20 cellular contexts compared by ENCODE assay signal in the genomic region with DNA sequence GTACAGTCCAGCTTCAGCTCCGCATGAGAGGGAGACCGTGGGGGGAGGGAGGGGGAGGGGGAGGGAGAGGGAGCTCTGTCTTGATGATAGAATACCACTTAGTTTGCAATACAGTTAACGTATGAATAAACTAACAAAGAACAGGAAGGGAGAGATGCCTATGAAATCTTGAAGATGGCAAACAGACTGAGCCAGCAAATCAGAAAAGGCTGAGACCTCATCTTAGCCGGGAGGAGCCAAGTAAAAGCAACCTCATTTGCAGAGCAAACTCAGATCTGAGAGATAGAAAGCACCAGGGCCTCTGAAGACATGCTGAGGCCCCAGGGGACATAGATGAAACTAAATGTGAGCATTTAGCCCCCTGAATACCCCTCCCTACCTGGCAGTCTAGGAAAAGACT.
"Had no signal": no experiment of that assay in that cellular context is flagged by ENCODE, and none has a peak within 500 bp of the region (broad histone marks: within the 10 kb centered on the region; RNA-seq: fewer than 3 reads in every experiment).

No MANE protein-coding gene starts in this region.

- H3K27ac ChIP-seq: esophagus squamous epithelium, left lung, tibial artery, uterus, WERI-Rb-1 had no signal

- ATAC-seq: activated CD8-positive, alpha-beta T cell treated with anti-CD3 and anti-CD28 coated beads, Interleukin-2, amount 10 ng/mL, durations not matched to agents 7 days and 5 days; left lung; mucosa of descending colon; naive thymus-derived CD8-positive, alpha-beta T cell had no signal

- H3K36me3 ChIP-seq: esophagus squamous epithelium, left lung, tibial artery, uterus, WERI-Rb-1 had no signal

- H3K4me3 ChIP-seq: esophagus squamous epithelium, left lung, mucosa of descending colon, tibial artery, uterus had no signal

- H3K27ac Mint-ChIP-seq: activated CD8-positive, alpha-beta T cell treated with anti-CD3 and anti-CD28 coated beads, Interleukin-2, amount 10 ng/mL, durations not matched to agents 7 days and 5 days; activated naive CD4-positive, alpha-beta T cell treated with anti-CD3 and anti-CD28 coated beads, Interleukin-2, amount 50 U/mL, for 24 hours; memory B cell; naive thymus-derived CD8-positive, alpha-beta T cell; T-helper 2 cell treated with Interferon-gamma antibody and Interleukin-4, amounts not matched to agents 5 μg/mL and 100 μg/mL, for 36 hours had no signal

- H3K9me3 ChIP-seq: esophagus squamous epithelium, left lung, mucosa of descending colon, tibial artery, uterus had no signal

- H3K27me3 Mint-ChIP-seq: activated naive CD4-positive, alpha-beta T cell treated with anti-CD3 and anti-CD28 coated beads, Interleukin-2, amount 50 U/mL, for 24 hours; naive thymus-derived CD8-positive, alpha-beta T cell had no signal

- H3K4me3 Mint-ChIP-seq: activated CD8-positive, alpha-beta T cell treated with anti-CD3 and anti-CD28 coated beads, Interleukin-2, amount 10 ng/mL, durations not matched to agents 7 days and 5 days; activated naive CD4-positive, alpha-beta T cell treated with anti-CD3 and anti-CD28 coated beads, Interleukin-2, amount 50 U/mL, for 24 hours; memory B cell; naive thymus-derived CD8-positive, alpha-beta T cell; T-helper 2 cell treated with Interferon-gamma antibody and Interleukin-4, amounts not matched to agents 5 μg/mL and 100 μg/mL, for 36 hours had no signal

- H3K27me3 ChIP-seq: esophagus squamous epithelium, left lung, tibial artery, uterus had no signal

- H3K9me3 Mint-ChIP-seq: activated naive CD4-positive, alpha-beta T cell treated with anti-CD3 and anti-CD28 coated beads, Interleukin-2, amount 50 U/mL, for 24 hours; memory B cell; naive thymus-derived CD8-positive, alpha-beta T cell; T-helper 2 cell treated with Interferon-gamma antibody and Interleukin-4, amounts not matched to agents 5 μg/mL and 100 μg/mL, for 36 hours had no signal

- H3K4me1 ChIP-seq: uterus had no signal

- DNase-seq: activated CD4-positive, alpha-beta T cell treated with anti-CD3 and anti-CD28 coated beads for 48 hours; activated CD8-positive, alpha-beta memory T cell treated with anti-CD3 and anti-CD28 coated beads, Interleukin-2, amount 50 U/mL, for 4 hours; activated CD8-positive, alpha-beta T cell treated with anti-CD3 and anti-CD28 coated beads, Interleukin-2, amount 10 ng/mL, durations not matched to agents 7 days and 5 days; activated effector memory CD4-positive, alpha-beta T cell treated with anti-CD3 and anti-CD28 coated beads, Interleukin-2, amount 50 U/mL, for 16 hours; activated T-cell treated with anti-CD3 and anti-CD28 coated beads, Interleukin-2, amount 50 U/mL, for 48 hours; esophagus squamous epithelium; hippocampal formation; kidney; left lung; mucosa of descending colon; naive thymus-derived CD8-positive, alpha-beta T cell; retina; stimulated activated CD4-positive, alpha-beta T cell treated with anti-CD3 and anti-CD28 coated beads, Interleukin-4, amount 100 ng/mL, for 1 hour; stimulated activated naive CD4-positive, alpha-beta T cell; tibial artery; uterus; WERI-Rb-1 had no signal
